ENCODE assay signal across 9 cellular contexts in the genomic region with DNA sequence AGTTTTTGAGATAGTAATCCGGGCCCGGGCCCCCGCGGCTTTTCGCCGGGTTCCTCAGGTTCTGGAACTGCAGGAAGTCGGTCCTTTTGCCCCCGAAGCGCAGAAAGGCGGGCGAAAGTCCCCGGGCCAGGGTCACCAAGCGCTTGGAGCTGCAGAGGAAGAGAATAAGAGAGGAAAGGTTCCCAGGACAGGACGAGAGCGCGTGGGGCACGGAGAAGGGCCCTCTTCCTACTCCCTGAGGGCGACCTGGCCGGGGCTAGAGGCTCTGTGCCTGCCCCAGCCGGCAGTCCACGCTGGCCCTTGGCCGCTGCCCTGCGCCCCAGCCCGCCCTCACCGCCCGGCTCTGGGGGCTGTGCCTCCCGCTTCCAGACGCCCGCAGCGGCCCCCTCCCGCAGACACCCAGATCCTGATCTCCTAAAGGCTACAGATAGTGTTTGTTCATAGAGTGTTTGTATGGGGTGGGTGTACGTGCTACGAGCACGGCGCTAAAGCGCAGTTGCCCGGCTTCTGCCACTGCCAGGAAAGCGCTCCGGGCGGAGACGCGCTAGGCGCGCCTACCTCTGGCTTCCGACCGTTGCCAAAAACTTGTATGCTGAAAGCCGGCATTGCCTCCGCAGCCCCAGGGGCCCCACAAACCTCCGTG. TPM values are rescaled to one million over a fixed set of nuclear protein-coding genes. Genes with fewer than 3 reads are reported as not detected.
DNase-seq lines count a peak whose midpoint lies in the region; ATAC-seq and TF ChIP-seq lines count a peak whose summit lies in the region.
"Had no signal": no experiment of that assay in that cellular context is flagged by ENCODE, and none has a peak within 500 bp of the region (broad histone marks: within the 10 kb centered on the region; RNA-seq: fewer than 3 reads in every experiment).

No MANE protein-coding gene starts in this region.

- H3K27ac ChIP-seq in thoracic aorta: peak overlapping the region; percentile 35 to 36
- no peak overlapping the region for H3K27ac ChIP-seq in effector memory CD4-positive, alpha-beta T cell (ENCODE audit: insufficient read depth, low read length, poor library complexity, severe bottlenecking)

- peaks cover 20 to 33% of the 10 kb centered on the region in 2 donors for H3K4me1 ChIP-seq in thoracic aorta (ENCODE audit: control insufficient read depth in 1 of 2, low read depth in 2 of 2)
- H3K4me1 ChIP-seq in effector memory CD4-positive, alpha-beta T cell (ENCODE audit: control insufficient read depth, insufficient read depth, low read length, poor library complexity, severe bottlenecking): peaks cover 8% of the 10 kb centered on the region

- no peak overlapping the region for H3K4me3 Mint-ChIP-seq in activated CD8-positive, alpha-beta memory T cell treated with anti-CD3 and anti-CD28 coated beads, Interleukin-2, amount 10 ng/mL, durations not matched to agents 7 days and 5 days
- peak overlapping the region; percentile 39 for H3K4me3 Mint-ChIP-seq in activated T-helper 2 cell treated with anti-CD3 and anti-CD28 coated beads, Interferon-gamma antibody, Interleukin-2, Interleukin-4, amounts not matched to agents 10 μg/mL and 5 μg/mL and 100 μg/mL, durations not matched to agents 14 hours and 24 hours and 36 hours (ENCODE audit: low read depth)

- no peaks in the 10 kb centered on the region for H3K27me3 ChIP-seq in thoracic aorta (replicated peaks; ENCODE audit: insufficient read depth)
- H3K27me3 ChIP-seq in effector memory CD4-positive, alpha-beta T cell (replicated peaks; ENCODE audit: control insufficient read depth, insufficient read depth, low read length, poor library complexity, severe bottlenecking): peaks cover 13% of the 10 kb centered on the region

- H3K4me3 ChIP-seq in thoracic aorta: peak overlapping the region; percentile 79
- H3K4me3 ChIP-seq in effector memory CD4-positive, alpha-beta T cell (ENCODE audit: insufficient read depth, low read depth, low read length, poor library complexity, severe bottlenecking): no peak overlapping the region

- intact Hi-C loops in activated T-helper 2 cell treated with anti-CD3 and anti-CD28 coated beads, Interferon-gamma antibody, Interleukin-2, Interleukin-4, amounts not matched to agents 10 μg/mL and 5 μg/mL and 100 μg/mL, durations not matched to agents 14 hours and 24 hours and 36 hours (cut with micrococcal nuclease): loop anchor here (5.0 kb wide), 1 partner anchor 300 kb away; the partner anchor contains the start of gene NKX2-3

- TF ChIP-seq CTCF in thoracic aorta (IDR thresholded peaks at IDR 0.05): no peak

- no peaks in the 10 kb centered on the region for H3K9me3 ChIP-seq in thoracic aorta
- H3K9me3 ChIP-seq in effector memory CD4-positive, alpha-beta T cell (ENCODE audit: control insufficient read depth, low read length): no peaks in the 10 kb centered on the region

- peaks cover 3% of the 10 kb centered on the region for H3K9me3 Mint-ChIP-seq in activated CD8-positive, alpha-beta memory T cell treated with anti-CD3 and anti-CD28 coated beads, Interleukin-2, amount 10 ng/mL, durations not matched to agents 7 days and 5 days (ENCODE audit: low read depth)
- no peaks in the 10 kb centered on the region for H3K9me3 Mint-ChIP-seq in activated T-helper 2 cell treated with anti-CD3 and anti-CD28 coated beads, Interferon-gamma antibody, Interleukin-2, Interleukin-4, amounts not matched to agents 10 μg/mL and 5 μg/mL and 100 μg/mL, durations not matched to agents 14 hours and 24 hours and 36 hours

- CTCF ChIA-PET in activated CD8-positive, alpha-beta memory T cell treated with anti-CD3 and anti-CD28 coated beads, Interleukin-2, amount 10 ng/mL, durations not matched to agents 7 days and 5 days (lab: Charles Lee): no interaction called here

- peaks cover 19% of the 10 kb centered on the region for H3K4me1 Mint-ChIP-seq in activated CD8-positive, alpha-beta memory T cell treated with anti-CD3 and anti-CD28 coated beads, Interleukin-2, amount 10 ng/mL, durations not matched to agents 7 days and 5 days
- H3K4me1 Mint-ChIP-seq in activated T-helper 2 cell treated with anti-CD3 and anti-CD28 coated beads, Interferon-gamma antibody, Interleukin-2, Interleukin-4, amounts not matched to agents 10 μg/mL and 5 μg/mL and 100 μg/mL, durations not matched to agents 14 hours and 24 hours and 36 hours (ENCODE audit: low read depth): peaks cover 23% of the 10 kb centered on the region

- no peak for ATAC-seq in activated CD8-positive, alpha-beta memory T cell treated with anti-CD3 and anti-CD28 coated beads, Interleukin-2, amount 10 ng/mL, durations not matched to agents 7 days and 5 days
- ATAC-seq in thoracic aorta (ENCODE audit: insufficient number of reproducible peaks, low FRiP score, low read depth): no peak
- no peak for ATAC-seq in HG03097 (IDR thresholded peaks at IDR 0.05; ENCODE audit: low FRiP score, unreplicated experiment)

- peak; percentile 55 for DNase-seq in activated CD8-positive, alpha-beta memory T cell treated with anti-CD3 and anti-CD28 coated beads, Interleukin-2, amount 50 U/mL, for 48 hours
- no peak for DNase-seq in activated CD8-positive, alpha-beta memory T cell treated with anti-CD3 and anti-CD28 coated beads, Interleukin-2, amount 10 ng/mL, durations not matched to agents 7 days and 5 days
- DNase-seq in activated T-helper 2 cell treated with anti-CD3 and anti-CD28 coated beads, Interferon-gamma antibody, Interleukin-2, Interleukin-4, amounts not matched to agents 10 μg/mL and 5 μg/mL and 100 μg/mL, durations not matched to agents 14 hours and 24 hours and 36 hours (ENCODE audit: low spot score): no peak
- DNase-seq in iPS-NIHi11 (ENCODE audit: low spot score): peak; percentile 55
- no peak for DNase-seq in thoracic aorta (ENCODE audit: low spot score)
- no peak for DNase-seq in RPMI8226
- DNase-seq in effector memory CD4-positive, alpha-beta T cell: no peak

- H3K27me3 Mint-ChIP-seq in activated CD8-positive, alpha-beta memory T cell treated with anti-CD3 and anti-CD28 coated beads, Interleukin-2, amount 10 ng/mL, durations not matched to agents 7 days and 5 days: peaks cover 91% of the 10 kb centered on the region
- peaks cover 91% of the 10 kb centered on the region for H3K27me3 Mint-ChIP-seq in activated T-helper 2 cell treated with anti-CD3 and anti-CD28 coated beads, Interferon-gamma antibody, Interleukin-2, Interleukin-4, amounts not matched to agents 10 μg/mL and 5 μg/mL and 100 μg/mL, durations not matched to agents 14 hours and 24 hours and 36 hours (ENCODE audit: low read depth)

- H3K36me3 Mint-ChIP-seq in activated CD8-positive, alpha-beta memory T cell treated with anti-CD3 and anti-CD28 coated beads, Interleukin-2, amount 10 ng/mL, durations not matched to agents 7 days and 5 days: peaks cover 2% of the 10 kb centered on the region
- H3K36me3 Mint-ChIP-seq in activated T-helper 2 cell treated with anti-CD3 and anti-CD28 coated beads, Interferon-gamma antibody, Interleukin-2, Interleukin-4, amounts not matched to agents 10 μg/mL and 5 μg/mL and 100 μg/mL, durations not matched to agents 14 hours and 24 hours and 36 hours (ENCODE audit: low read depth): no peaks in the 10 kb centered on the region

- no peaks in the 10 kb centered on the region for H3K36me3 ChIP-seq in thoracic aorta
- H3K36me3 ChIP-seq in effector memory CD4-positive, alpha-beta T cell (ENCODE audit: control insufficient read depth, insufficient read depth, low read length): no peaks in the 10 kb centered on the region

- no peak overlapping the region for H3K27ac Mint-ChIP-seq in activated CD8-positive, alpha-beta memory T cell treated with anti-CD3 and anti-CD28 coated beads, Interleukin-2, amount 10 ng/mL, durations not matched to agents 7 days and 5 days
- H3K27ac Mint-ChIP-seq in activated T-helper 2 cell treated with anti-CD3 and anti-CD28 coated beads, Interferon-gamma antibody, Interleukin-2, Interleukin-4, amounts not matched to agents 10 μg/mL and 5 μg/mL and 100 μg/mL, durations not matched to agents 14 hours and 24 hours and 36 hours: no peak overlapping the region

RNA-seq across cellular contexts. Expression of gene HPSE2, which starts 3.2 kb away (rescaled TPM):
- not detected for total RNA-seq in activated CD8-positive, alpha-beta memory T cell treated with anti-CD3 and anti-CD28 coated beads, Interleukin-2, amount 10 ng/mL, durations not matched to agents 7 days and 5 days
- total RNA-seq in activated T-helper 2 cell treated with anti-CD3 and anti-CD28 coated beads, Interferon-gamma antibody, Interleukin-2, Interleukin-4, amounts not matched to agents 10 μg/mL and 5 μg/mL and 100 μg/mL, durations not matched to agents 14 hours and 24 hours and 36 hours: not detected in 2 replicates
- total RNA-seq in thoracic aorta: 1 to 10 TPM; 1.1 to 1.8 TPM
- total RNA-seq: HT1080 had no signal

Comparison
In these comparisons a context has a peak if more than half of its experiments do, and no peak if none do; other contexts are left out.
1. DNase-seq: peak in activated CD8-positive, alpha-beta memory T cell treated with anti-CD3 and anti-CD28 coated beads, Interleukin-2, amount 50 U/mL, for 48 hours (single experiment) and iPS-NIHi11 (single experiment); none in activated CD8-positive, alpha-beta memory T cell treated with anti-CD3 and anti-CD28 coated beads, Interleukin-2, amount 10 ng/mL, durations not matched to agents 7 days and 5 days (single experiment), activated T-helper 2 cell treated with anti-CD3 and anti-CD28 coated beads, Interferon-gamma antibody, Interleukin-2, Interleukin-4, amounts not matched to agents 10 μg/mL and 5 μg/mL and 100 μg/mL, durations not matched to agents 14 hours and 24 hours and 36 hours (single experiment), thoracic aorta (single experiment), RPMI8226 (single experiment) and effector memory CD4-positive, alpha-beta T cell (0 of 3).